Comparison of ENCODE assay signal across 34 cellular contexts in the genomic region with DNA sequence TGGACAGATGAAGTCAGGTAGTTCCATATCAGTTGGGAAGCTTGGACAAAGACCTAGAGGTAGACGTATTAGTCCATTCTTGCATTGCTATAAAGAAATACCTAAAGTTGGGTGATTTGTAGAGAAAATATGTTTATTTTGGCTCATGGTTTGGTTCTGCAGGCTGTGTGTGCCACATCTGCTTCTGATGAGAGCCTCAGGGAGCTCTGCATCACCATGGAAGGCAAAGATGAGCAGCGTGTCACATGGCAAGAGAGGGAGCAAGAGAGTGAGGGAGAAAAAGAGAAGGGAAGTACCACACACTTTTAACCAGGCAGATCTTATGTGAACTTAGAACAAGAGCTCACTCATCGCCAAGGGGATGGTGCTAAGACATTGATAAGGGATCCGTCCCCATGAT. TPM values are rescaled to one million over a fixed set of nuclear protein-coding genes. Genes with fewer than 3 reads are reported as not detected.
A peak's percentile ranks its signal among the peaks of the same experiment; 100 is the strongest.
DNase-seq lines count a peak whose midpoint lies in the region; ATAC-seq and TF ChIP-seq lines count a peak whose summit lies in the region.
"Had no signal": no experiment of that assay in that cellular context is flagged by ENCODE, and none has a peak within 500 bp of the region (broad histone marks: within the 10 kb centered on the region; RNA-seq: fewer than 3 reads in every experiment).

No MANE protein-coding gene starts in this region.

- H3K27ac Mint-ChIP-seq in activated naive CD8-positive, alpha-beta T cell treated with anti-CD3 and anti-CD28 coated beads for 36 hours, result no peak overlapping the region
- H3K27ac Mint-ChIP-seq: activated CD4-positive, alpha-beta T cell treated with anti-CD3 and anti-CD28 coated beads for 36 hours; activated naive CD4-positive, alpha-beta T cell treated with anti-CD3 and anti-CD28 coated beads, Interleukin-2, amount 10 ng/mL, durations not matched to agents 7 days and 5 days; CD4-positive, alpha-beta memory T cell had no signal

- H3K36me3 Mint-ChIP-seq in activated naive CD8-positive, alpha-beta T cell treated with anti-CD3 and anti-CD28 coated beads for 36 hours, result no peaks in the 10 kb centered on the region
- H3K36me3 Mint-ChIP-seq: activated naive CD4-positive, alpha-beta T cell treated with anti-CD3 and anti-CD28 coated beads, Interleukin-2, amount 10 ng/mL, durations not matched to agents 7 days and 5 days; CD4-positive, alpha-beta memory T cell had no signal

- H3K23ac ChIP-seq in neuronal stem cell (ENCODE audit: low read depth, low read length, poor library complexity), result no peak overlapping the region

- H3K4me2 ChIP-seq in neuronal stem cell (ENCODE audit: insufficient read depth, low read length, poor library complexity, severe bottlenecking), result no peak overlapping the region

- no peaks in the 10 kb centered on the region for H3K4me1 Mint-ChIP-seq in activated naive CD8-positive, alpha-beta T cell treated with anti-CD3 and anti-CD28 coated beads for 36 hours
- H3K4me1 Mint-ChIP-seq: activated CD4-positive, alpha-beta T cell treated with anti-CD3 and anti-CD28 coated beads for 36 hours; CD4-positive, alpha-beta memory T cell had no signal

- no peak overlapping the region for H2AFZ ChIP-seq in neuronal stem cell (ENCODE audit: low read length)

- H3K27me3 ChIP-seq in neuronal stem cell (ENCODE audit: control insufficient read depth in 3 of 3, insufficient read depth in 3 of 3, low read depth in 1 of 3, low read length in 3 of 3), result peaks cover 0 to 41% (median 0%) of the 10 kb centered on the region in 3 experiments
- H3K27me3 ChIP-seq: transverse colon had no signal

- H3K9ac ChIP-seq in neuronal stem cell (ENCODE audit: low read depth, low read length, poor library complexity), result no peak overlapping the region

- ATAC-seq in SK-N-SH treated with all-trans-retinoic acid at 6 μM for 48 hours (peak; percentile 90), HG02610 (IDR thresholded peaks at IDR 0.05; ENCODE audit: unreplicated experiment) (no peak), GM19324 (IDR thresholded peaks at IDR 0.05; ENCODE audit: low FRiP score, unreplicated experiment) (no peak)
- ATAC-seq: activated CD4-positive, alpha-beta T cell treated with anti-CD3 and anti-CD28 coated beads for 36 hours; HepG2 had no signal

- no peaks in the 10 kb centered on the region for H3K79me1 ChIP-seq in neuronal stem cell (ENCODE audit: low read depth, low read length)

- no peak overlapping the region for H2BK15ac ChIP-seq in neuronal stem cell (ENCODE audit: low read length)

- H2BK5ac ChIP-seq in neuronal stem cell (ENCODE audit: low read length), result no peak overlapping the region

- no peak for TF ChIP-seq CTCF in GM20000 (IDR thresholded peaks at IDR 0.05; ENCODE audit: extremely low read depth, missing control alignments)

- no peak overlapping the region for H3K4me3 Mint-ChIP-seq in activated naive CD8-positive, alpha-beta T cell treated with anti-CD3 and anti-CD28 coated beads for 36 hours
- H3K4me3 Mint-ChIP-seq: activated CD4-positive, alpha-beta T cell treated with anti-CD3 and anti-CD28 coated beads for 36 hours; activated naive CD4-positive, alpha-beta T cell treated with anti-CD3 and anti-CD28 coated beads, Interleukin-2, amount 10 ng/mL, durations not matched to agents 7 days and 5 days; CD4-positive, alpha-beta memory T cell had no signal

- H3K4me1 ChIP-seq in neuronal stem cell (ENCODE audit: control insufficient read depth in 2 of 2, insufficient read depth in 1 of 2, low read depth in 1 of 2, low read length in 2 of 2), result peaks cover 0 to 2% of the 10 kb centered on the region in 2 donors
- H3K4me1 ChIP-seq: prostate gland, transverse colon had no signal

- H3K18ac ChIP-seq in neuronal stem cell (ENCODE audit: low read length), result no peak overlapping the region

- H2AK5ac ChIP-seq in neuronal stem cell (ENCODE audit: low read depth, low read length), result no peak overlapping the region

- H3K36me3 ChIP-seq in neuronal stem cell (replicated peaks in 1 of 2; ENCODE audit: control insufficient read depth in 2 of 2, insufficient read depth in 2 of 2, low read length in 2 of 2), result no peaks in the 10 kb centered on the region
- H3K36me3 ChIP-seq: prostate gland, transverse colon had no signal

- H4K91ac ChIP-seq in neuronal stem cell (ENCODE audit: low read depth, low read length, poor library complexity), result no peak overlapping the region

- no peaks in the 10 kb centered on the region for H3K9me3 ChIP-seq in neuronal stem cell (replicated peaks in 1 of 2; ENCODE audit: control insufficient read depth in 2 of 2, insufficient read depth in 1 of 2, low read depth in 1 of 2, low read length in 2 of 2)
- H3K9me3 ChIP-seq: prostate gland, transverse colon had no signal

- no CpG with 5 or more reads among the region's 4 CpGs for WGBS in neuronal stem cell (ENCODE audit: extremely low coverage in 2 of 2, insufficient read length in 2 of 2, insufficient replicate concordance in 1 of 2), 2 donors

- H3K27me3 Mint-ChIP-seq in activated naive CD8-positive, alpha-beta T cell treated with anti-CD3 and anti-CD28 coated beads for 36 hours, result peaks cover 18% of the 10 kb centered on the region

- H2BK12ac ChIP-seq in neuronal stem cell (ENCODE audit: low read length), result no peak overlapping the region

- H4K8ac ChIP-seq in neuronal stem cell (ENCODE audit: low read depth, low read length), result peak overlapping the region; percentile 17

- H3K14ac ChIP-seq in neuronal stem cell (ENCODE audit: low read length), result no peak overlapping the region

- H3K4me3 ChIP-seq in neuronal stem cell (ENCODE audit: low read length in 2 of 2), result no peak overlapping the region
- H3K4me3 ChIP-seq: prostate gland, SK-N-MC, transverse colon had no signal

- no peak overlapping the region for H2BK120ac ChIP-seq in neuronal stem cell (ENCODE audit: low read depth, low read length)

- H3K27ac ChIP-seq in neuronal stem cell (replicated peaks; ENCODE audit: low read length), result no peak overlapping the region
- H3K27ac ChIP-seq: epithelial cell of prostate, prostate gland, RWPE1, SK-N-MC, transverse colon had no signal

- no peaks in the 10 kb centered on the region for H3K9me3 Mint-ChIP-seq in activated naive CD8-positive, alpha-beta T cell treated with anti-CD3 and anti-CD28 coated beads for 36 hours
- H3K9me3 Mint-ChIP-seq: activated naive CD4-positive, alpha-beta T cell treated with anti-CD3 and anti-CD28 coated beads, Interleukin-2, amount 10 ng/mL, durations not matched to agents 7 days and 5 days; CD4-positive, alpha-beta memory T cell had no signal

- no peak overlapping the region for H3K4ac ChIP-seq in neuronal stem cell (ENCODE audit: low read length)

- peak; percentile 68 for DNase-seq in EL
- DNase-seq in fibroblast of gingiva (ENCODE audit: low read depth), result peak; percentile 92
- DNase-seq in neuronal stem cell (ENCODE audit: low spot score), result no peak
- no peak for DNase-seq in activated naive CD8-positive, alpha-beta T cell treated with anti-CD3 and anti-CD28 coated beads for 36 hours
- no peak for DNase-seq in GM20000 (ENCODE audit: low spot score)
- DNase-seq: activated CD4-positive, alpha-beta T cell treated with anti-CD3 and anti-CD28 coated beads for 36 hours; activated naive CD4-positive, alpha-beta T cell treated with anti-CD3 and anti-CD28 coated beads, Interleukin-2, amount 10 ng/mL, durations not matched to agents 7 days and 5 days; activated T-cell treated with anti-CD3 and anti-CD28 coated beads, Interleukin-2, amount 50 U/mL, for 48 hours; aorta; CD4-positive, alpha-beta memory T cell; cerebellar nuclear complex; DMS153; GDM1; GOT3; kidney; NCI-H1092 treated with DMSO at 0.1 percent for 48 hours; NCI-H2029; NCI-H2227 treated with DMSO at 0.1 percent for 48 hours; NCI-H748 treated with DMSO at 0.1 percent for 48 hours; stimulated activated CD8-positive, alpha-beta memory T cell treated with anti-CD3 and anti-CD28 coated beads, Interleukin-4, amount 100 ng/mL, for 48 hours; T-helper 2 cell; transverse colon had no signal

TF ChIP-seq in SK-N-SH treated with all-trans-retinoic acid at 6 μM for 48 hours, 23 proteins besides CTCF, POLR2A, EP300 and RAD21 (continues in another document):
- TF ChIP-seq ZFP30 (CRISPR knock-in tag; IDR thresholded peaks at IDR 0.05) (no peak), BACH2 (CRISPR knock-in tag; IDR thresholded peaks at IDR 0.05; ENCODE audit: borderline replicate concordance) (no peak)

RNA-seq across cellular contexts. Expression of a gene that starts 9.0 kb away (rescaled TPM):
- polyA plus RNA-seq in neuronal stem cell (2013, experiment 1 of 2), result 0.52 TPM
- polyA plus RNA-seq in neuronal stem cell (2013, experiment 2 of 2), result 0.66 TPM
- not detected for total RNA-seq in activated naive CD8-positive, alpha-beta T cell treated with anti-CD3 and anti-CD28 coated beads for 36 hours
- total RNA-seq: aorta; CD4-positive, alpha-beta memory T cell; kidney; mononuclear cell; transverse colon had no signal
- polyA plus RNA-seq: aorta, neural cell had no signal

RNA-seq across cellular contexts. Expression of a gene that starts 9.2 kb away (rescaled TPM):
- 153 TPM for polyA plus RNA-seq in neuronal stem cell (2013, experiment 1 of 2)
- 152 TPM for polyA plus RNA-seq in neuronal stem cell (2013, experiment 2 of 2)
- 100 to 1,000 TPM; 497 to 499 TPM for total RNA-seq in activated naive CD8-positive, alpha-beta T cell treated with anti-CD3 and anti-CD28 coated beads for 36 hours

RNA-seq across cellular contexts. Expression of a gene that starts 21.7 kb away (rescaled TPM):
- polyA plus RNA-seq in neuronal stem cell (2013, experiment 1 of 2), result 0.03 TPM
- 0.03 TPM for polyA plus RNA-seq in neuronal stem cell (2013, experiment 2 of 2)
- total RNA-seq in activated naive CD8-positive, alpha-beta T cell treated with anti-CD3 and anti-CD28 coated beads for 36 hours, result not detected
- total RNA-seq: activated CD4-positive, alpha-beta T cell treated with anti-CD3 and anti-CD28 coated beads for 36 hours; aorta; CD4-positive, alpha-beta memory T cell; mononuclear cell; transverse colon had no signal
- polyA plus RNA-seq: AG04450; aorta; CD4-positive, alpha-beta memory T cell; neural cell had no signal

RNA-seq across cellular contexts. Expression of a gene that starts 48.2 kb away (rescaled TPM):
- not detected for polyA plus RNA-seq in neuronal stem cell (2013, experiment 1 of 2)
- 0.08 TPM for polyA plus RNA-seq in neuronal stem cell (2013, experiment 2 of 2)
- not detected for total RNA-seq in activated naive CD8-positive, alpha-beta T cell treated with anti-CD3 and anti-CD28 coated beads for 36 hours
- total RNA-seq: aorta, kidney, lower leg skin, mononuclear cell, transverse colon had no signal
- polyA plus RNA-seq: AG04450; aorta; CD4-positive, alpha-beta memory T cell; HepG2 had no signal

RNA-seq across cellular contexts. Expression of a gene that starts 51.9 kb away (rescaled TPM):
- 40.3 TPM for polyA plus RNA-seq in neuronal stem cell (2013, experiment 1 of 2)
- polyA plus RNA-seq in neuronal stem cell (2013, experiment 2 of 2), result 39.2 TPM
- 10 to 100 TPM; 17.0 to 20.5 TPM for total RNA-seq in activated naive CD8-positive, alpha-beta T cell treated with anti-CD3 and anti-CD28 coated beads for 36 hours

Comparison
In these comparisons a context has a peak if more than half of its experiments do, and no peak if none do; other contexts are left out.
1. DNase-seq: peak in EL (single experiment) and fibroblast of gingiva (single experiment); none in neuronal stem cell (single experiment), activated naive CD8-positive, alpha-beta T cell treated with anti-CD3 and anti-CD28 coated beads for 36 hours (single experiment) and GM20000 (single experiment).